8 cellular contexts compared by ENCODE assay signal in genomic region chr19:4067396-4068057, GRCh38. TPM values are rescaled to one million over a fixed set of nuclear protein-coding genes. Genes with fewer than 3 reads are reported as not detected.
DNase-seq lines count a peak whose midpoint lies in the region; ATAC-seq and TF ChIP-seq lines count a peak whose summit lies in the region.

No MANE protein-coding gene starts in this region.

- H3K4me3 ChIP-seq in AG04450 (ENCODE audit: low read depth, low read length) (peak overlapping the region; percentile 69), hepatocyte (peak overlapping the region; percentile 100), smooth muscle cell (peak overlapping the region; percentile 98)

- WGBS in hepatocyte (ENCODE audit: low lambda C conversion rate, missing lambda C conversion rate), result 1% methylated on average over 38 of the region's 58 CpGs
- 1% methylated on average over 46 of the region's 58 CpGs for WGBS in smooth muscle cell (ENCODE audit: low lambda C conversion rate)

- no peaks in the 10 kb centered on the region for H3K9me3 Mint-ChIP-seq in HFFc6
- no peaks in the 10 kb centered on the region for H3K9me3 Mint-ChIP-seq in activated naive CD8-positive, alpha-beta T cell treated with anti-CD3 and anti-CD28 coated beads, Interleukin-2, amount 50 U/mL, for 24 hours

- DNase-seq in AG04450 (ENCODE audit: low read depth, low spot score) (no peak), HFFc6 (no peak), hepatocyte (ENCODE audit: low spot score) (no peak), smooth muscle cell (lab: John Stamatoyannopoulos, UW; ENCODE audit: unreplicated experiment) (peak; percentile 48), ecto neural progenitor cell (ENCODE audit: low spot score) (no peak), mesenteric fat pad (ENCODE audit: low spot score) (no peak)
- DNase-seq in activated naive CD8-positive, alpha-beta T cell treated with anti-CD3 and anti-CD28 coated beads, Interleukin-2, amount 50 U/mL, for 24 hours, result peak; percentile 46

- H3K9me3 ChIP-seq in AG04450 (ENCODE audit: control insufficient read depth, insufficient read depth, low read length), result no peaks in the 10 kb centered on the region; the same call in 1 of the 2 replicates
- no peaks in the 10 kb centered on the region for H3K9me3 ChIP-seq in hepatocyte (ENCODE audit: low read depth)
- H3K9me3 ChIP-seq in smooth muscle cell (replicated peaks; ENCODE audit: low read depth), result no peaks in the 10 kb centered on the region

- POLR2A ChIA-PET in AG04450 (lab: Yijun Ruan, JAX), result interaction anchor here (0.7 kb wide), 1 partner anchor 30 kb away, joined by 3 read pairs; no protein-coding TSS in a partner anchor

- no peaks in the 10 kb centered on the region for H3F3A ChIP-seq in smooth muscle cell (ENCODE audit: low read depth)

- TF ChIP-seq CTCF in AG04450 (IDR thresholded peaks at IDR 0.05; ENCODE audit: low read depth, low read length) (no peak), HFFc6 (IDR thresholded peaks at IDR 0.05) (peak; percentile 10; the same call in 1 of the 2 replicates), hepatocyte (IDR thresholded peaks at IDR 0.05; ENCODE audit: poor library complexity) (peak; percentile 3), smooth muscle cell (IDR thresholded peaks at IDR 0.05; ENCODE audit: borderline replicate concordance, insufficient read depth, poor library complexity, severe bottlenecking) (no peak)

- H3K27me3 ChIP-seq in AG04450 (ENCODE audit: control insufficient read depth, insufficient read depth, low read length), result no peaks in the 10 kb centered on the region
- no peaks in the 10 kb centered on the region for H3K27me3 ChIP-seq in hepatocyte
- H3K27me3 ChIP-seq in smooth muscle cell (ENCODE audit: low read depth), result no peaks in the 10 kb centered on the region

- H3K79me2 ChIP-seq in hepatocyte, result peaks cover 29% of the 10 kb centered on the region
- peaks cover 26% of the 10 kb centered on the region for H3K79me2 ChIP-seq in smooth muscle cell (ENCODE audit: low read depth)

- no peaks in the 10 kb centered on the region for H3K36me3 ChIP-seq in hepatocyte (replicated peaks; ENCODE audit: insufficient read depth, low read depth)
- H3K36me3 ChIP-seq in smooth muscle cell (ENCODE audit: low read depth), result no peaks in the 10 kb centered on the region

- H3K4me1 Mint-ChIP-seq in HFFc6 (ENCODE audit: low read depth), result peaks cover 11% of the 10 kb centered on the region
- peaks cover 31% of the 10 kb centered on the region for H3K4me1 Mint-ChIP-seq in activated naive CD8-positive, alpha-beta T cell treated with anti-CD3 and anti-CD28 coated beads, Interleukin-2, amount 50 U/mL, for 24 hours

- H4K20me1 ChIP-seq in hepatocyte (ENCODE audit: insufficient read depth, poor library complexity, severe bottlenecking) (peaks cover 25% of the 10 kb centered on the region), smooth muscle cell (ENCODE audit: low read depth) (peaks cover 25% of the 10 kb centered on the region)

- peaks cover 16% of the 10 kb centered on the region for H3K4me1 ChIP-seq in hepatocyte (ENCODE audit: insufficient read depth)
- H3K4me1 ChIP-seq in smooth muscle cell (ENCODE audit: low read depth), result peaks cover 11% of the 10 kb centered on the region

- H2AFZ ChIP-seq in hepatocyte (peak overlapping the region; percentile 96), smooth muscle cell (ENCODE audit: low read depth) (peak overlapping the region; percentile 84)

- peak overlapping the region; percentile 26; the same call in 1 of the 2 replicates for H3K27ac Mint-ChIP-seq in HFFc6
- peak overlapping the region; percentile 79 for H3K27ac Mint-ChIP-seq in activated naive CD8-positive, alpha-beta T cell treated with anti-CD3 and anti-CD28 coated beads, Interleukin-2, amount 50 U/mL, for 24 hours

- H3K27ac ChIP-seq in AG04450 (ENCODE audit: low read depth, low read length) (no peak overlapping the region), hepatocyte (peak overlapping the region; percentile 98), smooth muscle cell (ENCODE audit: low read depth) (no peak overlapping the region)

- no peak for ATAC-seq in activated naive CD8-positive, alpha-beta T cell treated with anti-CD3 and anti-CD28 coated beads, Interleukin-2, amount 50 U/mL, for 24 hours
- ATAC-seq in GM18502 (IDR thresholded peaks at IDR 0.05; ENCODE audit: poor library complexity, unreplicated experiment), result no peak

- H3K27me3 Mint-ChIP-seq in HFFc6 (ENCODE audit: insufficient read depth), result peaks cover 2% of the 10 kb centered on the region
- H3K27me3 Mint-ChIP-seq in activated naive CD8-positive, alpha-beta T cell treated with anti-CD3 and anti-CD28 coated beads, Interleukin-2, amount 50 U/mL, for 24 hours, result no peaks in the 10 kb centered on the region

- no peaks in the 10 kb centered on the region for H3K9me2 ChIP-seq in hepatocyte (replicated peaks; ENCODE audit: insufficient read depth)

- CTCF ChIA-PET in AG04450 (lab: Charles Lee), result no interaction called here

- H3K36me3 Mint-ChIP-seq in HFFc6 (ENCODE audit: low read depth), result no peaks in the 10 kb centered on the region
- H3K36me3 Mint-ChIP-seq in activated naive CD8-positive, alpha-beta T cell treated with anti-CD3 and anti-CD28 coated beads, Interleukin-2, amount 50 U/mL, for 24 hours (ENCODE audit: low read depth), result peaks cover 4% of the 10 kb centered on the region

- H3K4me2 ChIP-seq in hepatocyte (peak overlapping the region; percentile 97), smooth muscle cell (peak overlapping the region; percentile 98)

- peak overlapping the region; percentile 81 for H3K4me3 Mint-ChIP-seq in HFFc6
- peak overlapping the region; percentile 77 for H3K4me3 Mint-ChIP-seq in activated naive CD8-positive, alpha-beta T cell treated with anti-CD3 and anti-CD28 coated beads, Interleukin-2, amount 50 U/mL, for 24 hours

- H3K9ac ChIP-seq in smooth muscle cell (ENCODE audit: low read depth), result peak overlapping the region; percentile 57

RNA-seq across cellular contexts. Expression of gene ZBTB7A, which starts 0.8 kb away (rescaled TPM):
- polyA plus RNA-seq in AG04450 (2011; rRNA removed) (2.7 and 4.0 TPM in 2 replicates), hepatocyte (46.1 and 46.2 TPM in 2 replicates), smooth muscle cell (36.0 and 53.4 TPM in 2 replicates)
- 2.2 and 2.7 TPM in 2 replicates for polyA minus RNA-seq in AG04450 (2011; rRNA and poly(A)+ RNA removed)
- 10 to 100 TPM; 40.8 to 47.6 (median 43.6) TPM for total RNA-seq in HFFc6 (2021; fragmentation: NEBNext Ultra II Directional; extraction: Animal tissue kit (Norgen Biotek cat#: 25700))
- total RNA-seq in hepatocyte (19.2 and 23.3 TPM in 2 replicates), smooth muscle cell (13.3 and 16.1 TPM in 2 replicates), mesenteric fat pad (51.2 TPM)

RNA-seq across cellular contexts. Expression of gene MAP2K2, which starts 56.4 kb away (rescaled TPM):
- 65.1 and 104 TPM in 2 replicates for polyA plus RNA-seq in AG04450 (2011; rRNA removed)
- 75.9 and 88.2 TPM in 2 replicates for polyA minus RNA-seq in AG04450 (2011; rRNA and poly(A)+ RNA removed)
- 100 to 1,000 TPM; 175 to 209 (median 187) TPM for total RNA-seq in HFFc6 (2021; fragmentation: NEBNext Ultra II Directional; extraction: Animal tissue kit (Norgen Biotek cat#: 25700))
- 133 and 135 TPM in 2 replicates for total RNA-seq in hepatocyte
- polyA plus RNA-seq in hepatocyte, result 188 and 196 TPM in 2 replicates
- total RNA-seq in smooth muscle cell, result 79.1 and 90.1 TPM in 2 replicates
- polyA plus RNA-seq in smooth muscle cell, result 186 and 193 TPM in 2 replicates
- total RNA-seq in mesenteric fat pad, result 110 TPM

RNA-seq across cellular contexts. Expression of gene PIAS4, which starts 60.0 kb away (rescaled TPM):
- polyA plus RNA-seq in AG04450 (2011; rRNA removed), result 9.0 and 12.0 TPM in 2 replicates
- polyA minus RNA-seq in AG04450 (2011; rRNA and poly(A)+ RNA removed), result 13.6 and 17.2 TPM in 2 replicates
- total RNA-seq in HFFc6 (2021; fragmentation: NEBNext Ultra II Directional; extraction: Animal tissue kit (Norgen Biotek cat#: 25700)), result 10 to 100 TPM; 20.0 to 26.0 (median 23.3) TPM
- total RNA-seq in hepatocyte, result 16.7 and 18.1 TPM in 2 replicates
- 8.3 and 15.0 TPM in 2 replicates for polyA plus RNA-seq in hepatocyte
- total RNA-seq in smooth muscle cell, result 15.6 and 17.3 TPM in 2 replicates
- 8.1 and 14.0 TPM in 2 replicates for polyA plus RNA-seq in smooth muscle cell
- total RNA-seq in mesenteric fat pad, result 17.9 TPM

Comparison
In these comparisons a context has a peak if more than half of its experiments do, and no peak if none do; other contexts are left out.
1. DNase-seq: peak in activated naive CD8-positive, alpha-beta T cell treated with anti-CD3 and anti-CD28 coated beads, Interleukin-2, amount 50 U/mL, for 24 hours (single experiment) and smooth muscle cell (single experiment); none in AG04450 (single experiment), HFFc6 (single experiment), hepatocyte (single experiment), ecto neural progenitor cell (single experiment) and mesenteric fat pad (single experiment).
2. CTCF ChIP-seq: peak in HFFc6 (single experiment) and hepatocyte (single experiment); none in AG04450 (single experiment) and smooth muscle cell (single experiment).
3. Peak in every context shown above with its lines, with median percentiles within 50 percentile points of each other: H3K4me3 ChIP-seq.